9 cellular contexts compared by ENCODE assay signal in the genomic region with DNA sequence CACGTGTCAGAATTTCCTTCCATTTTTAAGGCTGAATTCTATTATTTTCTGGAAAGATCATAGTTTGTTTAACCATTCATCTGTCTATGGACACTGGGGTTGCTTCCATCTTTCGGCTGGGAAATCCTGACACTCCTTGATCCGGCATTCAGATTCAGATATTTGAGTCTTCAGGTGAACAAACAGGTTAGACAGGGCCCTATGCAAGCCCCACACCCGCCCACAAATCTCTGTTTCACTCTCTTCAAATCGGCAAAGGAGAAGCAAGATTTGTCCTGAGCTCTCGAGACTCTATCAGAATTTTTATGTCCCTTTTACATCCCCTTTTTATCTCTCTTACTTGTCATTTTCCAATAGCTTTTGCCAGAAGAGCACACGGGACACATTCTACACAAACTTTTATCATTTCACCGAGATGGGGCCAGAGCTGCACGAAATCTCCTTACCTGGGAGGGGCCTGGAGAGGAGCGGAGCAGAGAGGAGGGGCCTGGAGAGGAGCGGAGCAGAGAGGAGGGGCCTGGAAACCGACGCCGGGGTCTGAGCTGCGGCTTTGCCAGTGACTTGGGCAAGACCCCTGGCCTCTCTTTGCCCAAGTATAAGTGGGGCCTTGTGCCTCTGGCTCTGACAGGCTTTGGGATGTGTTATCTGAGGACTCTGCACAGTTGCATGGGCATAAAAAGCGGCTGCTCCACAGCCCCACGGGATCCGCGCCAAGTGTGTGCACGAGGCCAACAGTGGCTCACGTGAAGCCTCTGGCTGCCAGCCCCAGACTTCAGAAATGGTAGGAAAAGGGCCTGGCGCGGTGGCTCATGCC. TPM values are rescaled to one million over a fixed set of nuclear protein-coding genes. Genes with fewer than 3 reads are reported as not detected.
DNase-seq lines count a peak whose midpoint lies in the region; ATAC-seq, FAIRE-seq and TF ChIP-seq lines count a peak whose summit lies in the region.
"Had no signal": no experiment of that assay in that cellular context is flagged by ENCODE, and none has a peak within 500 bp of the region (broad histone marks: within the 10 kb centered on the region; RNA-seq: fewer than 3 reads in every experiment).

No MANE protein-coding gene starts in this region.

- H3K4me3 ChIP-seq in Caco-2 (ENCODE audit: low read depth, low read length) (peak overlapping the region; percentile 32), esophagus muscularis mucosa (peak overlapping the region in 1 of 4 donors; percentile 18), muscle layer of colon (ENCODE audit: low read depth in 1 of 2, low read length in 2 of 2) (peak overlapping the region in 1 of 2 donors; percentile 35)

- no peaks in the 10 kb centered on the region for H3K9me3 ChIP-seq in Caco-2
- H3K9me3 ChIP-seq in esophagus muscularis mucosa = peaks cover 0 to 12% (median 4%) of the 10 kb centered on the region in 4 donors
- H3K9me3 ChIP-seq in muscle layer of colon (ENCODE audit: low read length) = peaks cover 8% of the 10 kb centered on the region

- TF ChIP-seq CTCF in Caco-2 (IDR thresholded peaks at IDR 0.05; ENCODE audit: insufficient read depth in 1 of 2, low read depth in 1 of 2, low read length in 1 of 2, severe bottlenecking in 1 of 2, unreplicated experiment in 1 of 2) (no peak), esophagus muscularis mucosa (IDR thresholded peaks at IDR 0.05) (no peak), D721Med (IDR thresholded peaks at IDR 0.05; ENCODE audit: insufficient read depth, missing control alignments) (no peak), GM13976 (IDR thresholded peaks at IDR 0.05; ENCODE audit: borderline replicate concordance, control extremely low read depth, extremely low read depth, insufficient read depth, missing control alignments) (no peak)

- intact Hi-C loops in Caco-2 (cut with micrococcal nuclease; ENCODE audit: unreplicated experiment) = loop anchor here (5.0 kb wide), 1 partner anchor 42 kb away; no protein-coding TSS in a partner anchor
- intact Hi-C loops in esophagus muscularis mucosa (cut with DNase I) = no loop called here

- peaks cover 12% of the 10 kb centered on the region for H3K4me1 Mint-ChIP-seq in Caco-2 (ENCODE audit: low read depth, unreplicated experiment)

- peaks cover 15% of the 10 kb centered on the region for H3K9me3 Mint-ChIP-seq in Caco-2 (ENCODE audit: unreplicated experiment)

- no TSS peak for BruUV-seq in Caco-2 (replicated peaks; lab: Mats Ljungman, UMichigan)

- 22% methylated on average over 17 of the region's 23 CpGs for WGBS in esophagus muscularis mucosa

- ATAC-seq in GM21526 (IDR thresholded peaks at IDR 0.05; ENCODE audit: low FRiP score, unreplicated experiment) = no peak
- ATAC-seq in HG02678 (IDR thresholded peaks at IDR 0.05; ENCODE audit: unreplicated experiment) = no peak

- no peak for TF ChIP-seq EP300 in esophagus muscularis mucosa (IDR thresholded peaks at IDR 0.05)

- no peak for FAIRE-seq in D721Med (lab: Jason Lieb, UNC)

- peaks cover 2% of the 10 kb centered on the region for H3K27me3 Mint-ChIP-seq in Caco-2 (ENCODE audit: insufficient read depth, unreplicated experiment)

- peak; percentile 66 to 68 for DNase-seq in Caco-2
- peak; percentile 66 for DNase-seq in NCI-H2171 treated with DMSO at 0.1 percent for 48 hours (lab: John Stamatoyannopoulos, UW)
- DNase-seq in esophagus muscularis mucosa (ENCODE audit: extremely low spot score) = no peak
- no peak for DNase-seq in D721Med (ENCODE audit: insufficient read length, low spot score)
- DNase-seq in GM13976 (ENCODE audit: low spot score) = no peak
- DNase-seq: activated effector memory CD4-positive, alpha-beta T cell treated with anti-CD3 and anti-CD28 coated beads, Interleukin-2, amount 50 U/mL, for 16 hours had no signal

- H3K27ac ChIP-seq in esophagus muscularis mucosa (replicated peaks in 1 of 4) (peak overlapping the region; percentile 13 to 60 (median 57)), muscle layer of colon (ENCODE audit: low read depth, low read length) (peak overlapping the region; percentile 67)

- peak overlapping the region; percentile 90 for H3K27ac Mint-ChIP-seq in Caco-2 (ENCODE audit: unreplicated experiment)

- H3K4me1 ChIP-seq in Caco-2 = peaks cover 6% of the 10 kb centered on the region
- H3K4me1 ChIP-seq in esophagus muscularis mucosa = peaks cover 5 to 15% (median 13%) of the 10 kb centered on the region in 4 donors
- peaks cover 28% of the 10 kb centered on the region for H3K4me1 ChIP-seq in muscle layer of colon (ENCODE audit: insufficient read depth, low read length)

- H3K4me3 Mint-ChIP-seq in Caco-2 (ENCODE audit: unreplicated experiment) = peak overlapping the region; percentile 81

- POLR2A ChIA-PET in Caco-2 (lab: Charles Lee) = no interaction called here

- no peak for TF ChIP-seq POLR2A in esophagus muscularis mucosa (IDR thresholded peaks at IDR 0.05; ENCODE audit: low read depth)

- in situ Hi-C loops in GM13976 (cut with MboI; ENCODE audit: low sequenced_read_pairs, unreplicated experiment) = no loop called here

- H3K36me3 Mint-ChIP-seq in Caco-2 (ENCODE audit: insufficient read depth, unreplicated experiment) = peaks cover 4% of the 10 kb centered on the region

- CTCF ChIA-PET in Caco-2 (lab: Charles Lee) = interaction anchor here (0.6 kb wide), 1 partner anchor 418 kb away, joined by 5 read pairs; no protein-coding TSS in a partner anchor

- no peaks in the 10 kb centered on the region for H3K36me3 ChIP-seq in Caco-2 (ENCODE audit: control insufficient read depth, insufficient read depth, low read length)
- no peaks in the 10 kb centered on the region for H3K36me3 ChIP-seq in esophagus muscularis mucosa
- H3K36me3 ChIP-seq in muscle layer of colon (ENCODE audit: insufficient read depth, low read length) = no peaks in the 10 kb centered on the region

- H3K27me3 ChIP-seq in Caco-2 (replicated peaks; ENCODE audit: control insufficient read depth, insufficient read depth, low read length) (no peaks in the 10 kb centered on the region), esophagus muscularis mucosa (peaks cover 0 to 17% (median 0%) of the 10 kb centered on the region in 4 donors), muscle layer of colon (ENCODE audit: control insufficient read depth in 1 of 2, insufficient read depth in 2 of 2, low read length in 2 of 2) (no peaks in the 10 kb centered on the region)

- H3K9ac ChIP-seq in muscle layer of colon (ENCODE audit: low read length) = peak overlapping the region; percentile 24

RNA-seq across cellular contexts. Expression of a gene that starts 54.3 kb away (rescaled TPM):
- total RNA-seq in Caco-2 (2022) (1.1 and 2.0 TPM in 2 replicates), esophagus muscularis mucosa (10 to 100 TPM in 3 of 4 donors, 1 to 10 TPM in 1; 3.4 to 43.8 (median 17.2) TPM)

Comparison
In these comparisons a context has a peak if more than half of its experiments do, and no peak if none do; other contexts are left out.
1. DNase-seq: peak in Caco-2 (2 of 2) and NCI-H2171 treated with DMSO at 0.1 percent for 48 hours (single experiment); none in esophagus muscularis mucosa (single experiment), D721Med (single experiment) and GM13976 (single experiment).